Comparison of ENCODE assay signal across 9 cellular contexts in genomic region chr7:102466097-102466496, GRCh38. TPM values are rescaled to one million over a fixed set of nuclear protein-coding genes. Genes with fewer than 3 reads are reported as not detected.
A peak's percentile ranks its signal among the peaks of the same experiment; 100 is the strongest.
DNase-seq lines count a peak whose midpoint lies in the region; ATAC-seq and TF ChIP-seq lines count a peak whose summit lies in the region.
"Had no signal": no experiment of that assay in that cellular context is flagged by ENCODE, and none has a peak within 500 bp of the region (broad histone marks: within the 10 kb centered on the region; RNA-seq: fewer than 3 reads in every experiment).

No MANE protein-coding gene starts in this region.

- peak overlapping the region; percentile 77 to 99 (median 93) for H3K4me2 ChIP-seq in BLaER1 treated with 17β-estradiol and CSF1 and Interleukin-3, amounts not matched to agents 10 nM and 100 nM

- CTCF ChIA-PET in MCF 10A (lab: Yijun Ruan, JAX): no interaction called here

- H3K27me3 ChIP-seq in BLaER1 treated with 17β-estradiol and CSF1 and Interleukin-3, amounts not matched to agents 10 nM and 100 nM: no peaks in the 10 kb centered on the region
- H3K27me3 ChIP-seq in HUES64 (ENCODE audit: insufficient read depth, low read length): no peaks in the 10 kb centered on the region

- no peak for ATAC-seq in naive thymus-derived CD8-positive, alpha-beta T cell

- intact Hi-C loops in MCF 10A (cut with micrococcal nuclease): no loop called here

- H3K9ac ChIP-seq in BLaER1 treated with 17β-estradiol and CSF1 and Interleukin-3, amounts not matched to agents 10 nM and 100 nM: peak overlapping the region in 10 of 11 experiments; percentile 84 to 94 (median 88); a peak in 19 of 22 replicates
- no peak overlapping the region for H3K9ac ChIP-seq in HUES64 (ENCODE audit: low read depth, low read length)

- H3K4me1 Mint-ChIP-seq in MCF 10A (ENCODE audit: insufficient read depth, unreplicated experiment): peaks cover 11% of the 10 kb centered on the region
- H3K4me1 Mint-ChIP-seq in naive thymus-derived CD8-positive, alpha-beta T cell: peaks cover 10 to 41% (median 31%) of the 10 kb centered on the region in 4 donors

- H3K4me3 Mint-ChIP-seq in MCF 10A (ENCODE audit: unreplicated experiment): peak overlapping the region; percentile 86
- H3K4me3 Mint-ChIP-seq in naive thymus-derived CD8-positive, alpha-beta T cell: peak overlapping the region; percentile 77 to 95 (median 88)

- H3K4me3 ChIP-seq in BLaER1 treated with 17β-estradiol and CSF1 and Interleukin-3, amounts not matched to agents 10 nM and 100 nM: peak overlapping the region; percentile 84 to 99 (median 90); a peak in 19 of 20 replicates
- H3K4me3 ChIP-seq in HUES64 (ENCODE audit: low read length): peak overlapping the region; percentile 99

- TF ChIP-seq CTCF in MCF 10A (IDR thresholded peaks at IDR 0.05; ENCODE audit: unreplicated experiment): no peak

- WGBS in HUES64: 91% methylated on average over 7 of the region's 7 CpGs

- no peak overlapping the region; a peak in 1 of 22 replicates for H3K27ac ChIP-seq in BLaER1 treated with 17β-estradiol and CSF1 and Interleukin-3, amounts not matched to agents 10 nM and 100 nM
- H3K27ac ChIP-seq in HUES64 (ENCODE audit: low read depth, low read length): no peak overlapping the region

- H3K36me3 ChIP-seq in BLaER1 treated with 17β-estradiol and CSF1 and Interleukin-3, amounts not matched to agents 10 nM and 100 nM: peaks cover 0 to 39% (median 28%) of the 10 kb centered on the region in 11 experiments; a peak in 19 of 22 replicates
- peaks cover 14% of the 10 kb centered on the region for H3K36me3 ChIP-seq in HUES64 (ENCODE audit: insufficient read depth, low read length)

- no peaks in the 10 kb centered on the region for H3K9me3 ChIP-seq in BLaER1 treated with 17β-estradiol and CSF1 and Interleukin-3, amounts not matched to agents 10 nM and 100 nM (replicated peaks in 1 of 11)
- no peaks in the 10 kb centered on the region for H3K9me3 ChIP-seq in HUES64 (ENCODE audit: insufficient read depth, low read depth, low read length)

- no TSS peak for BruUV-seq in MCF 10A (replicated peaks; lab: Mats Ljungman, UMichigan)

- H3K27ac Mint-ChIP-seq in MCF 10A (ENCODE audit: low read depth, unreplicated experiment): peak overlapping the region; percentile 9
- peak overlapping the region in 3 of 10 donors; percentile 41 to 79 (median 61) for H3K27ac Mint-ChIP-seq in naive thymus-derived CD8-positive, alpha-beta T cell

- POLR2A ChIA-PET in MCF 10A (lab: Yijun Ruan, JAX): interaction anchor here (0.9 to 1.3 kb wide), 3 partner anchors 26 to 103 kb away, joined by 3 to 4 read pairs (median 3); partner anchors contain the start of gene PRKRIP1
- POLR2A ChIA-PET in naive thymus-derived CD8-positive, alpha-beta T cell (lab: Charles Lee): interaction anchor here (0.9 to 2.7 kb wide), 7 partner anchors 34 to 70 kb away, joined by 4 to 18 read pairs (median 6); partner anchors contain the start of gene PRKRIP1

- peaks cover 6% of the 10 kb centered on the region for H3K36me3 Mint-ChIP-seq in MCF 10A (ENCODE audit: insufficient read depth, unreplicated experiment)
- H3K36me3 Mint-ChIP-seq in naive thymus-derived CD8-positive, alpha-beta T cell: peaks cover 0 to 11% (median 0%) of the 10 kb centered on the region in 3 donors

- H3K9me3 Mint-ChIP-seq in MCF 10A (ENCODE audit: unreplicated experiment): no peaks in the 10 kb centered on the region
- no peaks in the 10 kb centered on the region for H3K9me3 Mint-ChIP-seq in naive thymus-derived CD8-positive, alpha-beta T cell

- DNase-seq in MCF 10A (ENCODE audit: unreplicated experiment) (no peak), DMS153 (lab: John Stamatoyannopoulos, UW) (no peak), medulla oblongata (ENCODE audit: extremely low spot score) (no peak), ACHN (no peak), MV-4-11 (lab: John Stamatoyannopoulos, UW) (no peak)
- peak in 1 of 10 donors; percentile 31 for DNase-seq in naive thymus-derived CD8-positive, alpha-beta T cell
- DNase-seq: NCI-H748 treated with DMSO at 0.1 percent for 48 hours had no signal

- peaks cover 0 to 56% (median 8%) of the 10 kb centered on the region in 11 experiments; a peak in 13 of 22 replicates for H4K20me1 ChIP-seq in BLaER1 treated with 17β-estradiol and CSF1 and Interleukin-3, amounts not matched to agents 10 nM and 100 nM

- no peaks in the 10 kb centered on the region for H3K27me3 Mint-ChIP-seq in MCF 10A (ENCODE audit: insufficient read depth, unreplicated experiment)
- H3K27me3 Mint-ChIP-seq in naive thymus-derived CD8-positive, alpha-beta T cell: no peaks in the 10 kb centered on the region

- peaks cover 24 to 66% (median 54%) of the 10 kb centered on the region in 10 experiments for H3K4me1 ChIP-seq in BLaER1 treated with 17β-estradiol and CSF1 and Interleukin-3, amounts not matched to agents 10 nM and 100 nM
- no peaks in the 10 kb centered on the region for H3K4me1 ChIP-seq in HUES64 (ENCODE audit: insufficient read depth, low read length)

- in situ Hi-C loops in ACHN (cut with HindIII; ENCODE audit: low pct_ligation_motif_present, low pct_unique_long_range_greater_than_20kb, low sequenced_read_pairs): no loop called here

RNA-seq across cellular contexts. Expression of gene LRWD1, which starts 1.3 kb away (rescaled TPM):
- 23.4 TPM for polyA plus RNA-seq in HUES64 (2013, experiment 1 of 2)
- 19.7 TPM for polyA plus RNA-seq in HUES64 (2013, experiment 2 of 2)
- total RNA-seq in MCF 10A (2022): 15.6 and 18.9 TPM in 2 replicates
- total RNA-seq in naive thymus-derived CD8-positive, alpha-beta T cell: 10 to 100 TPM; 21.6 to 23.6 TPM
- polyA plus RNA-seq in naive thymus-derived CD8-positive, alpha-beta T cell: 10 to 100 TPM in 2 of 3 donors, 1 to 10 TPM in 1; 7.2 to 14.5 (median 11.4) TPM

RNA-seq across cellular contexts. Expression of gene ALKBH4, which starts 1.4 kb away (rescaled TPM):
- polyA plus RNA-seq in HUES64 (2013, experiment 1 of 2): 11.6 TPM
- 11.7 TPM for polyA plus RNA-seq in HUES64 (2013, experiment 2 of 2)
- total RNA-seq in MCF 10A (2022): 5.9 and 10.3 TPM in 2 replicates
- 10 to 100 TPM in 1 of 2 experiments, 1 to 10 TPM in 1; 9.9 to 12.9 TPM for total RNA-seq in naive thymus-derived CD8-positive, alpha-beta T cell
- 10 to 100 TPM; 14.8 to 17.3 (median 16.4) TPM for polyA plus RNA-seq in naive thymus-derived CD8-positive, alpha-beta T cell

RNA-seq across cellular contexts. Expression of gene POLR2J, which starts 12.6 kb away (rescaled TPM):
- 66.3 TPM for polyA plus RNA-seq in HUES64 (2013, experiment 1 of 2)
- 74.0 TPM for polyA plus RNA-seq in HUES64 (2013, experiment 2 of 2)
- 50.0 and 51.4 TPM in 2 replicates for total RNA-seq in MCF 10A (2022)
- total RNA-seq in naive thymus-derived CD8-positive, alpha-beta T cell: 10 to 100 TPM; 44.3 to 44.4 TPM
- 100 to 1,000 TPM in 2 of 3 donors, 10 to 100 TPM in 1; 65.6 to 112 (median 103) TPM for polyA plus RNA-seq in naive thymus-derived CD8-positive, alpha-beta T cell

RNA-seq across cellular contexts. Expression of gene ORAI2, which starts 32.7 kb away (rescaled TPM):
- 16.3 TPM for polyA plus RNA-seq in HUES64 (2013, experiment 1 of 2)
- polyA plus RNA-seq in HUES64 (2013, experiment 2 of 2): 20.5 TPM
- total RNA-seq in MCF 10A (2022): 9.1 and 15.4 TPM in 2 replicates
- total RNA-seq in naive thymus-derived CD8-positive, alpha-beta T cell: 10 to 100 TPM; 29.1 to 33.6 TPM
- polyA plus RNA-seq in naive thymus-derived CD8-positive, alpha-beta T cell: 10 to 100 TPM; 35.9 to 54.4 (median 37.2) TPM

RNA-seq across cellular contexts. Expression of gene RASA4B, which starts 51.5 kb away (rescaled TPM):
- polyA plus RNA-seq in HUES64 (2013, experiment 1 of 2): 3.5 TPM
- polyA plus RNA-seq in HUES64 (2013, experiment 2 of 2): 4.5 TPM
- total RNA-seq in MCF 10A (2022): 0.70 and 0.81 TPM in 2 replicates
- 10 to 100 TPM; 31.9 to 35.0 TPM for total RNA-seq in naive thymus-derived CD8-positive, alpha-beta T cell
- 10 to 100 TPM in 1 of 3 donors, 1 to 10 TPM in 2; 7.8 to 15.7 (median 8.7) TPM for polyA plus RNA-seq in naive thymus-derived CD8-positive, alpha-beta T cell
